Comparison of ENCODE assay signal across 3 cellular contexts in genomic region chr1:2503554-2504223, GRCh38.
TF ChIP-seq lines count a peak whose summit lies in the region.

No MANE protein-coding gene starts in this region.

TF ChIP-seq in SK-N-SH, 30 proteins besides CTCF, POLR2A, EP300 and RAD21:
- TF ChIP-seq NRF1 (IDR thresholded peaks at IDR 0.05; ENCODE audit: low read depth, low read length), result no peak
- no peak for TF ChIP-seq IRF3 (IDR thresholded peaks at IDR 0.05; ENCODE audit: low read depth, low read length)
- no peak for TF ChIP-seq TEAD4 (IDR thresholded peaks at IDR 0.05; ENCODE audit: borderline replicate concordance, insufficient read depth)
- no peak for TF ChIP-seq RXRA (IDR thresholded peaks at IDR 0.05; ENCODE audit: borderline replicate concordance, low read depth)
- no peak for TF ChIP-seq SIN3A (IDR thresholded peaks at IDR 0.05; ENCODE audit: borderline replicate concordance, low read depth, low read length)
- no peak for TF ChIP-seq GABPA (IDR thresholded peaks at IDR 0.05; ENCODE audit: low read depth)
- no peak for TF ChIP-seq JUND (IDR thresholded peaks at IDR 0.05)
- TF ChIP-seq MXI1 (IDR thresholded peaks at IDR 0.05; ENCODE audit: low read depth, low read length), result no peak
- TF ChIP-seq RCOR1 (IDR thresholded peaks at IDR 0.05; ENCODE audit: low read length), result no peak
- no peak for TF ChIP-seq NFIC (IDR thresholded peaks at IDR 0.05; ENCODE audit: borderline replicate concordance)
- TF ChIP-seq FOXM1 (IDR thresholded peaks at IDR 0.05; ENCODE audit: low read depth), result no peak
- TF ChIP-seq MEF2A (IDR thresholded peaks at IDR 0.05; ENCODE audit: borderline replicate concordance, low read depth), result no peak
- TF ChIP-seq FOXJ3 (CRISPR knock-in tag; IDR thresholded peaks at IDR 0.05), result no peak
- no peak for TF ChIP-seq POLR2AphosphoS5 (IDR thresholded peaks at IDR 0.05; ENCODE audit: low read depth, low read length)
- no peak for TF ChIP-seq GATA2 (CRISPR knock-in tag; IDR thresholded peaks at IDR 0.05)
- TF ChIP-seq SMC3 (IDR thresholded peaks at IDR 0.05; ENCODE audit: low read depth, low read length), result no peak
- no peak for TF ChIP-seq RFX5 (IDR thresholded peaks at IDR 0.05; ENCODE audit: low read length)

TF ChIP-seq in SK-N-SH treated with all-trans-retinoic acid at 6 μM for 48 hours, 23 proteins besides CTCF, POLR2A, EP300 and RAD21:
- TF ChIP-seq ESRRG (CRISPR knock-in tag; IDR thresholded peaks at IDR 0.05) (no peak), ISL1 (CRISPR knock-in tag; IDR thresholded peaks at IDR 0.05) (no peak), ZC3H10 (CRISPR knock-in tag; IDR thresholded peaks at IDR 0.05) (no peak), BACH2 (CRISPR knock-in tag; IDR thresholded peaks at IDR 0.05; ENCODE audit: borderline replicate concordance) (no peak), RARB (CRISPR knock-in tag; IDR thresholded peaks at IDR 0.05) (no peak)

TF ChIP-seq in HEK293, 187 proteins besides CTCF, POLR2A, EP300 and RAD21:
- TF ChIP-seq ZNF521 (tag by site-specific recombination; IDR thresholded peaks at IDR 0.05), result no peak
- TF ChIP-seq ZNF555 (tag by site-specific recombination; conservative IDR thresholded peaks at IDR 0.05), result no peak
- TF ChIP-seq ZNF549 (tag by site-specific recombination; IDR thresholded peaks at IDR 0.05), result no peak
- TF ChIP-seq ZNF488 (tag by site-specific recombination; IDR thresholded peaks at IDR 0.05), result no peak
- TF ChIP-seq ZNF600 (tag by site-specific recombination; IDR thresholded peaks at IDR 0.05), result no peak
- TF ChIP-seq KLF8 (tag by site-specific recombination; IDR thresholded peaks at IDR 0.05), result peak; percentile 33; the same call in 1 of the 2 replicates
- TF ChIP-seq AEBP2 (tag by site-specific recombination; IDR thresholded peaks at IDR 0.05; ENCODE audit: borderline replicate concordance), result no peak
- no peak for TF ChIP-seq GLIS1 (tag by site-specific recombination; IDR thresholded peaks at IDR 0.05)
- TF ChIP-seq ZNF223 (tag by site-specific recombination; IDR thresholded peaks at IDR 0.05), result no peak
- TF ChIP-seq KLF1 (tag by site-specific recombination; IDR thresholded peaks at IDR 0.05), result peak; percentile 98
- TF ChIP-seq TRIM28 (IDR thresholded peaks at IDR 0.05; ENCODE audit: borderline replicate concordance, low read length), result no peak
- TF ChIP-seq ZNF544 (tag by site-specific recombination; IDR thresholded peaks at IDR 0.05), result no peak
